16 cellular contexts compared by ENCODE assay signal in genomic region chr16:53821487-53821886, GRCh38.
DNase-seq lines count a peak whose midpoint lies in the region; ATAC-seq and TF ChIP-seq lines count a peak whose summit lies in the region.
"Had no signal": no experiment of that assay in that cellular context is flagged by ENCODE, and none has a peak within 500 bp of the region (broad histone marks: within the 10 kb centered on the region; RNA-seq: fewer than 3 reads in every experiment).

No MANE protein-coding gene starts in this region.

- no peaks in the 10 kb centered on the region for H3K27me3 ChIP-seq in RWPE2 (ENCODE audit: insufficient read depth, poor library complexity, severe bottlenecking)
- H3K27me3 ChIP-seq in CD8-positive, alpha-beta memory T cell (ENCODE audit: insufficient read depth, low read length, poor library complexity, severe bottlenecking) = no peaks in the 10 kb centered on the region
- H3K27me3 ChIP-seq: cardiac muscle cell, vagina had no signal

- no TSS peak for BruUV-seq in Calu3 (replicated peaks; lab: Mats Ljungman, UMichigan)

- CTCF ChIA-PET in activated naive CD4-positive, alpha-beta T cell treated with anti-CD3 and anti-CD28 coated beads for 36 hours (lab: Charles Lee) = interaction anchor here (0.6 to 2.0 kb wide), 3 partner anchors 77 to 838 kb away, joined by 3 to 4 read pairs (median 3); no protein-coding TSS in a partner anchor
- CTCF ChIA-PET in CD8-positive, alpha-beta memory T cell (lab: Charles Lee) = no interaction called here
- CTCF ChIA-PET in Calu3 (lab: Charles Lee) = interaction anchor here (1.4 kb wide), 1 partner anchor 11 kb away, joined by 4 read pairs; no protein-coding TSS in a partner anchor

- H3K27ac ChIP-seq in RWPE2 (ENCODE audit: poor library complexity, severe bottlenecking) = peak overlapping the region; percentile 74
- no peak overlapping the region for H3K27ac ChIP-seq in CD8-positive, alpha-beta memory T cell (ENCODE audit: low read depth, low read length)
- H3K27ac ChIP-seq: cardiac muscle cell, HL-60, vagina had no signal

- peaks cover 19% of the 10 kb centered on the region for H3K4me1 Mint-ChIP-seq in activated naive CD4-positive, alpha-beta T cell treated with anti-CD3 and anti-CD28 coated beads for 36 hours (ENCODE audit: low read depth)
- peaks cover 13 to 25% (median 23%) of the 10 kb centered on the region in 3 donors for H3K4me1 Mint-ChIP-seq in CD8-positive, alpha-beta memory T cell
- peaks cover 7% of the 10 kb centered on the region for H3K4me1 Mint-ChIP-seq in Calu3 (ENCODE audit: low read depth, unreplicated experiment)

- H3K27me3 Mint-ChIP-seq in activated naive CD4-positive, alpha-beta T cell treated with anti-CD3 and anti-CD28 coated beads for 36 hours (ENCODE audit: low read depth) = no peaks in the 10 kb centered on the region
- no peaks in the 10 kb centered on the region for H3K27me3 Mint-ChIP-seq in CD8-positive, alpha-beta memory T cell
- no peaks in the 10 kb centered on the region for H3K27me3 Mint-ChIP-seq in Calu3 (ENCODE audit: unreplicated experiment)
- H3K27me3 Mint-ChIP-seq: memory B cell had no signal

- no peak for DNase-seq in activated naive CD4-positive, alpha-beta T cell treated with anti-CD3 and anti-CD28 coated beads for 36 hours
- DNase-seq in activated naive CD4-positive, alpha-beta T cell treated with Interleukin-2 at 50 U/mL for 16 hours = no peak
- no peak for DNase-seq in RWPE2 (ENCODE audit: low spot score)
- DNase-seq in fibroblast of peridontal ligament (ENCODE audit: extremely low read depth) = peak; percentile 39
- no peak for DNase-seq in stimulated activated naive CD8-positive, alpha-beta T cell treated with anti-CD3 and anti-CD28 coated beads, Interleukin-15, Interleukin-2, amounts not matched to agents 100 U/mL and 50 U/mL, for 24 hours
- no peak for DNase-seq in CD8-positive, alpha-beta memory T cell
- DNase-seq in Calu3 = no peak
- no peak for DNase-seq in NCI-H748 (lab: John Stamatoyannopoulos, UW; ENCODE audit: unreplicated experiment)
- DNase-seq: activated CD4-positive, CD25-positive, alpha-beta regulatory T cell treated with anti-CD3 and anti-CD28 coated beads, Interleukin-2, amount 50 U/mL, for 72 hours; MM.1S; NCI-H2081 treated with DMSO at 0.1 percent for 48 hours had no signal

- intact Hi-C loops in activated naive CD4-positive, alpha-beta T cell treated with anti-CD3 and anti-CD28 coated beads for 36 hours (cut with micrococcal nuclease) = loop anchor here (5.0 kb wide), 1 partner anchor 91 kb away; no protein-coding TSS in a partner anchor
- intact Hi-C loops in Calu3 (cut with micrococcal nuclease; ENCODE audit: unreplicated experiment) = no loop called here

- peak; percentile 40 for ATAC-seq in RWPE2 (ENCODE audit: low read depth)
- peak; percentile 40 for ATAC-seq in stimulated activated naive CD8-positive, alpha-beta T cell treated with anti-CD3 and anti-CD28 coated beads, Interleukin-15, Interleukin-2, amounts not matched to agents 100 U/mL and 50 U/mL, for 24 hours
- ATAC-seq: GM12878 had no signal

- no peak overlapping the region for H3K4me3 ChIP-seq in RWPE2 (ENCODE audit: severe bottlenecking)
- no peak overlapping the region for H3K4me3 ChIP-seq in CD8-positive, alpha-beta memory T cell (ENCODE audit: low read length)
- H3K4me3 ChIP-seq: cardiac muscle cell, GM12878, vagina had no signal

- H3K9me3 Mint-ChIP-seq in activated naive CD4-positive, alpha-beta T cell treated with anti-CD3 and anti-CD28 coated beads for 36 hours = peaks cover under 1% of the 10 kb centered on the region
- no peaks in the 10 kb centered on the region for H3K9me3 Mint-ChIP-seq in CD8-positive, alpha-beta memory T cell
- H3K9me3 Mint-ChIP-seq in Calu3 (ENCODE audit: low read depth, unreplicated experiment) = no peaks in the 10 kb centered on the region

- TF ChIP-seq CTCF in RWPE2 (IDR thresholded peaks at IDR 0.05; ENCODE audit: poor library complexity, severe bottlenecking) (no peak), Calu3 (IDR thresholded peaks at IDR 0.05; ENCODE audit: unreplicated experiment) (no peak)

- no peak overlapping the region for H3K4me3 Mint-ChIP-seq in activated naive CD4-positive, alpha-beta T cell treated with anti-CD3 and anti-CD28 coated beads for 36 hours
- H3K4me3 Mint-ChIP-seq in CD8-positive, alpha-beta memory T cell = no peak overlapping the region
- H3K4me3 Mint-ChIP-seq in Calu3 (ENCODE audit: low read depth, unreplicated experiment) = no peak overlapping the region
- H3K4me3 Mint-ChIP-seq: memory B cell had no signal

- no peaks in the 10 kb centered on the region for H3K9me3 ChIP-seq in RWPE2 (ENCODE audit: severe bottlenecking)
- no peaks in the 10 kb centered on the region for H3K9me3 ChIP-seq in CD8-positive, alpha-beta memory T cell (ENCODE audit: low read length)
- H3K9me3 ChIP-seq: vagina had no signal

- H3K36me3 Mint-ChIP-seq in activated naive CD4-positive, alpha-beta T cell treated with anti-CD3 and anti-CD28 coated beads for 36 hours (ENCODE audit: low read depth) = peaks cover 6% of the 10 kb centered on the region
- H3K36me3 Mint-ChIP-seq in CD8-positive, alpha-beta memory T cell = peaks cover 7 to 16% (median 12%) of the 10 kb centered on the region in 3 donors
- H3K36me3 Mint-ChIP-seq in Calu3 (ENCODE audit: insufficient read depth, unreplicated experiment) = no peaks in the 10 kb centered on the region

- peaks cover 41% of the 10 kb centered on the region for H3K4me1 ChIP-seq in RWPE2 (ENCODE audit: insufficient read depth, poor library complexity, severe bottlenecking)
- peaks cover 16% of the 10 kb centered on the region for H3K4me1 ChIP-seq in CD8-positive, alpha-beta memory T cell (ENCODE audit: insufficient read depth, low read length)

- H3K36me3 ChIP-seq in RWPE2 (ENCODE audit: low read depth) = no peaks in the 10 kb centered on the region
- H3K36me3 ChIP-seq in CD8-positive, alpha-beta memory T cell (ENCODE audit: insufficient read depth, low read length) = peaks cover 7% of the 10 kb centered on the region
- H3K36me3 ChIP-seq: cardiac muscle cell had no signal

- POLR2A ChIA-PET in CD8-positive, alpha-beta memory T cell (lab: Charles Lee) = no interaction called here

- H3K27ac Mint-ChIP-seq in activated naive CD4-positive, alpha-beta T cell treated with anti-CD3 and anti-CD28 coated beads for 36 hours = peak overlapping the region; percentile 7
- H3K27ac Mint-ChIP-seq in CD8-positive, alpha-beta memory T cell = peak overlapping the region in 2 of 8 donors; percentile 34 to 54
- no peak overlapping the region for H3K27ac Mint-ChIP-seq in Calu3 (ENCODE audit: unreplicated experiment)
- H3K27ac Mint-ChIP-seq: memory B cell had no signal
